In the genomic region with DNA sequence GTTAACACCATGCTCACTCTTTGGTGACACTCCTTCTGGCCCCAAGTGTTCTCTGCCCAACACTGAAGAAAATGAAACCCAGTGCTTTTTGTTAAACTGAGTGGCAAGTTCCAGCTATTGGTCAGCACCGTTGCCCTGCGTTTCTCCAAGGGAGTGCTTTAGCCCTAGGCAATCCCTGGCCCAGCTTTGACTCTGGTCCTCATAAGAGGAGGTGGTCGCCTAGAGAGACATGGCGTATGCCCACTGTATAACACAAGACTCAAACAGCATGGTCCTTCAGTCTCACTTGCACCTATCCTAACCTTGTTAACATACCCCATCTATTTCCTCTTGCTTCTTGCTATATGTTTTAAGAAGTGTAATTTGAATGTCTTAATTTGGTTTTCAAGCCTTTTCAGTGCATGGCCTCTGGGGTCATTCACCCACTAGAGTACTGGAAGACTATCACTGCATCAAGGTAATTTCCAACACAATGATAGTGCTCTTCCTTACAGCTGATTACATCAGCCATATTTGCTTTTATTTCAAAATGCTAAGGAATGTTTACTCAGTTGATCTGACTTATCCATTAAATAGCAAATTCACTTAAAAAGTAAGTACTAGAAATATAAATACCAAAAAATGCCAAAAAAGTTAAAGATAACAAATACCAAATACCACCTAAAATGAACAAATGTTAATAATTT, we compare ENCODE assay signal across 18 cellular contexts.
"Had no signal": no experiment of that assay in that cellular context is flagged by ENCODE, and none has a peak within 500 bp of the region (broad histone marks: within the 10 kb centered on the region; RNA-seq: fewer than 3 reads in every experiment).

No MANE protein-coding gene starts in this region.

- H3K27me3 Mint-ChIP-seq: naive B cell had no signal

- H3K27me3 ChIP-seq: neutrophil, right atrium auricular region, sigmoid colon had no signal

- H3K4me1 Mint-ChIP-seq: naive B cell had no signal

- H3K36me3 Mint-ChIP-seq: naive B cell had no signal

- DNase-seq: effector memory CD4-positive, alpha-beta T cell; heart left ventricle; hypothalamus; kidney glomerular epithelial cell; mesendoderm; naive B cell; posterior cingulate gyrus; sigmoid colon; stimulated activated CD4-positive, alpha-beta T cell treated with anti-CD3 and anti-CD28 coated beads, Interleukin-12 subunit alpha, Interleukin-12 subunit beta, amount 100 ng/mL, for 4 hours; stimulated activated naive CD4-positive, alpha-beta T cell treated with Interleukin-2 at 50 U/mL for 16 hours; trophoblast cell had no signal

- H3K4me1 ChIP-seq: heart left ventricle, right atrium auricular region, sigmoid colon had no signal

- H3K9me3 Mint-ChIP-seq: naive B cell had no signal

- ATAC-seq: esophagus mucosa, heart left ventricle had no signal

- H3K27ac Mint-ChIP-seq: naive B cell had no signal

- H3K9me3 ChIP-seq: heart left ventricle, neutrophil, right atrium auricular region, sigmoid colon had no signal

- H3K4me3 Mint-ChIP-seq: naive B cell had no signal

- FAIRE-seq: endometrium, frontal cortex, islet of Langerhans had no signal

- H3K36me3 ChIP-seq: heart left ventricle, neutrophil, right atrium auricular region, sigmoid colon had no signal

- H3K27ac ChIP-seq: heart left ventricle, neutrophil, right atrium auricular region, sigmoid colon, skin epidermis had no signal

- H3K4me3 ChIP-seq: heart left ventricle, right atrium auricular region, sigmoid colon, skin epidermis had no signal
